In the genomic region with DNA sequence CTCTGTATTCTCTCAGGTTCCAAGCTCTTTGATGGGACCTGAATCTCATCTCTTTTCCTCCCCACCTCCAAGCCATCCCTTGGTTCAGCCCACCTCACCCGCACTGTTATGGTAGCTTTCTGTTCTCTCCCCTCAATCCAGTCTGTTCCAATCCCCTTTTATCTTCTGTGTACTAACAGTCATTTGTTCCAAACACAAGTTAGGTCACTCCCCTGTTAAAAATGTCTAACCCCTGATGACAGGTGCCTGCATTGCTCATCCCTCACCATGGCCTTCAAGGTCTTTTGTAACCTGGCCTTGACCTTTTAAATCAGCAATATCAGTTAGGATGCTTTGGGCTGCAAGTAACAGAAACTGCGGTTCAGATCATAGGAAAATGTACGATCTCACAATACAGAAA, we compare ENCODE assay signal across 27 cellular contexts.
"Had no signal": no experiment of that assay in that cellular context is flagged by ENCODE, and none has a peak within 500 bp of the region (broad histone marks: within the 10 kb centered on the region; RNA-seq: fewer than 3 reads in every experiment).

No MANE protein-coding gene starts in this region.

- H3K36me3 ChIP-seq: colonic mucosa, esophagus squamous epithelium, gastrocnemius medialis, heart right ventricle, left lung, lower lobe of right lung had no signal

- FAIRE-seq: endometrium, islet of Langerhans, keratinocyte had no signal

- H3K27me3 ChIP-seq: colonic mucosa, gastrocnemius medialis, left lung had no signal

- H3K9me3 ChIP-seq: colonic mucosa, gastrocnemius medialis, lower lobe of right lung, mucosa of descending colon had no signal

- H3K27ac Mint-ChIP-seq: dendritic cell treated with granulocyte-macrophage colony-stimulating factor and Interleukin-4, amounts not matched to agents 40 ng/mL and 50 ng/mL, for 4 days; effector memory CD8-positive, alpha-beta T cell; endodermal cell had no signal

- H3K27ac ChIP-seq: colonic mucosa, epithelial cell of prostate, esophagus squamous epithelium, gastrocnemius medialis, heart right ventricle, left lung, lower lobe of right lung had no signal

- DNase-seq: colonic mucosa; cortex of kidney; effector CD8-positive, alpha-beta T cell; effector memory CD8-positive, alpha-beta T cell; endodermal cell; erythroblast; esophagus squamous epithelium; foreskin fibroblast; foreskin melanocyte; gastrocnemius medialis; glutamatergic neuron; head of caudate nucleus; heart right ventricle; hippocampal formation; left cardiac atrium; left lung; left ventricle myocardium superior; lower lobe of right lung; mesenchymal stem cell; mucosa of descending colon had no signal

- H3K4me1 ChIP-seq: colonic mucosa, gastrocnemius medialis, left lung, lower lobe of right lung had no signal

- H3K4me3 ChIP-seq: colonic mucosa, esophagus squamous epithelium, gastrocnemius medialis, heart right ventricle, left lung, lower lobe of right lung, mucosa of descending colon had no signal

- H3K9me3 Mint-ChIP-seq: effector memory CD8-positive, alpha-beta T cell had no signal

- H3K4me3 Mint-ChIP-seq: dendritic cell treated with granulocyte-macrophage colony-stimulating factor and Interleukin-4, amounts not matched to agents 40 ng/mL and 50 ng/mL, for 4 days; effector memory CD8-positive, alpha-beta T cell; endodermal cell; mesothelial cell of epicardium had no signal

- ATAC-seq: effector memory CD8-positive, alpha-beta T cell; esophagus mucosa; gastrocnemius medialis; heart right ventricle; left cardiac atrium; left lung; left ventricle myocardium superior; lower lobe of right lung; mucosa of descending colon had no signal
